In genomic region chr6:74671558-74672025, GRCh38 we compare ENCODE assay signal across 18 cellular contexts.
DNase-seq lines count a peak whose midpoint lies in the region; ATAC-seq and TF ChIP-seq lines count a peak whose summit lies in the region.
"Had no signal": no experiment of that assay in that cellular context is flagged by ENCODE, and none has a peak within 500 bp of the region (broad histone marks: within the 10 kb centered on the region; RNA-seq: fewer than 3 reads in every experiment).

No MANE protein-coding gene starts in this region.

- H3K36me3 Mint-ChIP-seq in osteocyte (ENCODE audit: unreplicated experiment), result peaks cover 11% of the 10 kb centered on the region

- H3K9me3 ChIP-seq in mucosa of descending colon, result no peaks in the 10 kb centered on the region
- no peaks in the 10 kb centered on the region for H3K9me3 ChIP-seq in right atrium auricular region
- H3K9me3 ChIP-seq: esophagus muscularis mucosa, pancreas had no signal

- no peaks in the 10 kb centered on the region for H3K27me3 Mint-ChIP-seq in osteocyte (ENCODE audit: unreplicated experiment)
- H3K27me3 Mint-ChIP-seq: activated B cell treated with CpG ODN at 0.5 μM for 24 hours had no signal

- ATAC-seq in mucosa of descending colon (no peak), HG03159 (IDR thresholded peaks at IDR 0.05; ENCODE audit: unreplicated experiment) (no peak), left cardiac atrium (no peak)
- ATAC-seq: HepG2, pancreas had no signal

- no peak for TF ChIP-seq CTCF in AG10803 (conservative IDR thresholded peaks at IDR 0.05; ENCODE audit: low read length)
- peak; percentile 9 for TF ChIP-seq CTCF in osteocyte (IDR thresholded peaks at IDR 0.05)
- TF ChIP-seq CTCF in mucosa of descending colon (IDR thresholded peaks at IDR 0.05), result no peak
- TF ChIP-seq CTCF in right atrium auricular region (IDR thresholded peaks at IDR 0.05), result no peak

- intact Hi-C loops in mucosa of descending colon (cut with DNase I, micrococcal nuclease), result no loop called here
- intact Hi-C loops in left cardiac atrium (cut with DNase I), result no loop called here

- no peak overlapping the region for H3K27ac ChIP-seq in epithelial cell of prostate
- no peak overlapping the region for H3K27ac ChIP-seq in right atrium auricular region
- H3K27ac ChIP-seq: esophagus muscularis mucosa, pancreas had no signal

- peak overlapping the region; percentile 86 for H3K27ac Mint-ChIP-seq in osteocyte (ENCODE audit: unreplicated experiment)
- H3K27ac Mint-ChIP-seq: activated B cell treated with CpG ODN at 0.5 μM for 24 hours had no signal

- H3K4me1 Mint-ChIP-seq in osteocyte (ENCODE audit: unreplicated experiment), result peaks cover 34% of the 10 kb centered on the region
- H3K4me1 Mint-ChIP-seq: activated B cell treated with CpG ODN at 0.5 μM for 24 hours had no signal

- DNase-seq in AG10803 (ENCODE audit: low read depth) (peak; percentile 100), RPMI7951 (ENCODE audit: low read depth) (peak; percentile 85), epithelial cell of prostate (ENCODE audit: low read depth, low spot score) (peak; percentile 5), osteocyte (ENCODE audit: extremely low spot score, unreplicated experiment) (no peak), mucosa of descending colon (no peak), right atrium auricular region (ENCODE audit: low spot score) (no peak), left cardiac atrium (no peak)
- DNase-seq: activated B cell treated with CpG ODN at 0.5 μM for 24 hours; activated naive CD4-positive, alpha-beta T cell treated with anti-CD3 and anti-CD28 coated beads, Interleukin-2, amount 50 U/mL, for 16 hours; DMS153; mesendoderm; NCI-H1092; OCI-M1; pancreas; stimulated activated CD4-positive, alpha-beta T cell treated with anti-CD3 and anti-CD28 coated beads, Interleukin-15, amount 100 ng/mL, for 24 hours had no signal

- no peak overlapping the region for H3K4me3 ChIP-seq in AG10803 (ENCODE audit: low read length)
- no peak overlapping the region for H3K4me3 ChIP-seq in mucosa of descending colon
- no peak overlapping the region for H3K4me3 ChIP-seq in right atrium auricular region
- H3K4me3 ChIP-seq: esophagus muscularis mucosa, pancreas had no signal

- H3K9me3 Mint-ChIP-seq in osteocyte (ENCODE audit: unreplicated experiment), result peaks cover 19% of the 10 kb centered on the region

- no peak overlapping the region for H3K4me3 Mint-ChIP-seq in osteocyte (ENCODE audit: unreplicated experiment)
- H3K4me3 Mint-ChIP-seq: activated B cell treated with CpG ODN at 0.5 μM for 24 hours had no signal

- H3K4me1 ChIP-seq in mucosa of descending colon (ENCODE audit: low read depth), result no peaks in the 10 kb centered on the region
- no peaks in the 10 kb centered on the region for H3K4me1 ChIP-seq in right atrium auricular region
- H3K4me1 ChIP-seq: pancreas had no signal

- H3K36me3 ChIP-seq in mucosa of descending colon (ENCODE audit: low read depth) (no peaks in the 10 kb centered on the region), right atrium auricular region (no peaks in the 10 kb centered on the region)
- H3K36me3 ChIP-seq: esophagus muscularis mucosa, pancreas had no signal

- no peaks in the 10 kb centered on the region for H3K27me3 ChIP-seq in right atrium auricular region
- H3K27me3 ChIP-seq: esophagus muscularis mucosa, pancreas had no signal

Comparison
In these comparisons a context has a peak if more than half of its experiments do, and no peak if none do; other contexts are left out.
1. DNase-seq: peak in AG10803 (single experiment), RPMI7951 (single experiment) and epithelial cell of prostate (single experiment); none in osteocyte (single experiment), mucosa of descending colon (0 of 3), right atrium auricular region (single experiment) and left cardiac atrium (single experiment).